ENCODE assay signal across 21 cellular contexts in the genomic region with DNA sequence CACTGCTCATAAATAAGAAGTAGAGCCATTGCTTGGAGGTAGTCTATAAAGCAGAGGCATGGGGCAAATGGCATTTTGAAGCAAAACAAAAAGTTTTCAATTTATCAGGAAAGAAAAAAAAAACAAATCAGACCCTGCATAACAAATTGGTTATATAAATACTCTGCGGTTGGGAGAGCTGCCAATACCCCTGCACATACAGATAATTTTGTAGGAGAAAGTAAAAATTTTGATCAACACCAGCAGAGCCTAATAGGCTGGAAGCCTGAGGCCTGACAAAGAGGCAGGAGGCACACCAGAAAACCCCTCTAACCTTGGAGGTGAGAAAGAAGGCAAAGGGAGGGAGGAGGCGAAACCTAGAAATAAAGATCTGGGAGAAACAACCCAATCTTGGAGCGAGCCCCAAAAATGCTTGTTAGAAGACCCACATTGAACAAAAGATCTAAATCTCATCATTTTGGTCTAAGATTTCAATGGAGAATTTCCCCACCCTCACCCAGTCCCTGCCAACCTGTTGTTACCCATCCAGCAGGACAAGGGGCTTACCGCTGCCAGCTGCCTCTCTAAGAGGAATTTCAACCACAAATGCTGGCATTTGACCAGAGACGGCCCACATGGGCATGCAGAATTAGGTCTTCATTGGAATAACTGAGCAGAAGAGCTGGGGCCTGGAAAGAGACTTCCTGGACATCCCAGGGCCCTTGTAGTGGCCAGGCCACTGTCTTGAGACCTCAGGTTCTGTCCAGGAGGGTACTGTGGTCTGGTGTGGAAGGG. TPM values are rescaled to one million over a fixed set of nuclear protein-coding genes. Genes with fewer than 3 reads are reported as not detected.
A peak's percentile ranks its signal among the peaks of the same experiment; 100 is the strongest.
DNase-seq lines count a peak whose midpoint lies in the region; ATAC-seq, FAIRE-seq and TF ChIP-seq lines count a peak whose summit lies in the region.
"Had no signal": no experiment of that assay in that cellular context is flagged by ENCODE, and none has a peak within 500 bp of the region (broad histone marks: within the 10 kb centered on the region; RNA-seq: fewer than 3 reads in every experiment).

No MANE protein-coding gene starts in this region.

- intact Hi-C loops in pancreas (cut with DNase I) = no loop called here

- peaks cover 65% of the 10 kb centered on the region for H3K27me3 Mint-ChIP-seq in GM23338 (ENCODE audit: insufficient read depth, low read depth, poor library complexity)
- peaks cover 92% of the 10 kb centered on the region for H3K27me3 Mint-ChIP-seq in nephron progenitor cell (ENCODE audit: low read depth, poor library complexity)

- H3K9me2 ChIP-seq in GM23338 (ENCODE audit: insufficient read depth) = peaks cover 15% of the 10 kb centered on the region; the same call in 1 of the 2 replicates

- POLR2A ChIA-PET in H1 (lab: Charles Lee; ENCODE audit: partially characterized antibody) = no interaction called here

- peaks cover 14% of the 10 kb centered on the region for H3K9me3 Mint-ChIP-seq in GM23338
- H3K9me3 Mint-ChIP-seq in nephron progenitor cell = peaks cover 16% of the 10 kb centered on the region

- H2BK15ac ChIP-seq in H1 (ENCODE audit: low read length) = no peak overlapping the region

- no peak overlapping the region for H4K5ac ChIP-seq in H1 (ENCODE audit: insufficient read length, low read depth, low read length)

- no peak overlapping the region for H4K91ac ChIP-seq in H1 (replicated peaks; ENCODE audit: insufficient read length, low read length)

- no peak for TF ChIP-seq POLR2A in H1 (IDR thresholded peaks at IDR 0.05; ENCODE audit: control extremely low read depth in 1 of 2, low read depth in 2 of 2, low read length in 2 of 2)

- H2AFZ ChIP-seq in GM23338 (no peak overlapping the region), H1 (ENCODE audit: low read length) (no peak overlapping the region)

- CTCF ChIA-PET in H1 (lab: Charles Lee; ENCODE audit: partially characterized antibody) = no interaction called here

- no peak for TF ChIP-seq CTCF in GM23338 (conservative IDR thresholded peaks at IDR 0.05; ENCODE audit: low read depth in 2 of 2)
- no peak for TF ChIP-seq CTCF in H1 (IDR thresholded peaks at IDR 0.05; ENCODE audit: control extremely low read depth in 1 of 3, insufficient read depth in 1 of 3, low read depth in 1 of 3, low read length in 3 of 3)
- no peak for TF ChIP-seq CTCF in pancreas (IDR thresholded peaks at IDR 0.05)
- no peak for TF ChIP-seq CTCF in nephron progenitor cell (IDR thresholded peaks at IDR 0.05)

- H3K14ac ChIP-seq in H1 (ENCODE audit: insufficient read length) = no peak overlapping the region

- H3K4ac ChIP-seq in H1 (replicated peaks; ENCODE audit: insufficient read length, low read depth, low read length) = no peak overlapping the region

- no peak overlapping the region for H3K23ac ChIP-seq in H1 (ENCODE audit: insufficient read length)

- no peak for ATAC-seq in GM23338
- ATAC-seq in pancreas = peak in 3 of 4 donors; percentile 22 to 55 (median 24)
- no peak for ATAC-seq in HG02678 (IDR thresholded peaks at IDR 0.05; ENCODE audit: unreplicated experiment)
- ATAC-seq: A549 had no signal

- H3K27me3 ChIP-seq in GM23338 (ENCODE audit: insufficient read depth) = peaks cover 71% of the 10 kb centered on the region
- H3K27me3 ChIP-seq in H1 (replicated peaks in 1 of 4; ENCODE audit: control insufficient read depth in 3 of 4, extremely low read depth in 1 of 4, insufficient read depth in 3 of 4, low read length in 3 of 4) = peaks cover 30 to 55% (median 50%) of the 10 kb centered on the region in 4 experiments
- no peaks in the 10 kb centered on the region for H3K27me3 ChIP-seq in pancreas

- H3K4me3 Mint-ChIP-seq in GM23338 = 0 out of 3 replicates have a peak overlapping the region, but pooled peaks have one; percentile 4
- no peak overlapping the region for H3K4me3 Mint-ChIP-seq in nephron progenitor cell
- H3K4me3 Mint-ChIP-seq: CD4-positive, alpha-beta memory T cell; H9; IgD-negative memory B cell had no signal

- H3K4me1 Mint-ChIP-seq in GM23338 = peaks cover 51% of the 10 kb centered on the region
- H3K4me1 Mint-ChIP-seq in nephron progenitor cell = no peaks in the 10 kb centered on the region
- H3K4me1 Mint-ChIP-seq: CD4-positive, alpha-beta memory T cell; IgD-negative memory B cell had no signal

- H2AK5ac ChIP-seq in H1 (ENCODE audit: low read depth, low read length) = no peak overlapping the region

- no peaks in the 10 kb centered on the region; the same call in 1 of the 2 replicates for H3K36me3 ChIP-seq in GM23338 (ENCODE audit: insufficient read depth)
- no peaks in the 10 kb centered on the region for H3K36me3 ChIP-seq in H1 (ENCODE audit: control insufficient read depth in 2 of 4, insufficient read depth in 4 of 4, low read length in 3 of 4)
- no peaks in the 10 kb centered on the region for H3K36me3 ChIP-seq in pancreas
- H3K36me3 ChIP-seq: BLaER1 had no signal

- no peak overlapping the region for H2BK120ac ChIP-seq in H1 (replicated peaks; ENCODE audit: low read depth, low read length)

- H3K9ac ChIP-seq in H1 (replicated peaks in 1 of 4; ENCODE audit: extremely low read depth in 1 of 4, low read depth in 3 of 4, low read length in 3 of 4) = no peak overlapping the region
- H3K9ac ChIP-seq: BLaER1 had no signal

- H3K27ac Mint-ChIP-seq in GM23338 = no peak overlapping the region
- H3K27ac Mint-ChIP-seq in nephron progenitor cell = no peak overlapping the region
- H3K27ac Mint-ChIP-seq: CD4-positive, alpha-beta memory T cell; H9; IgD-negative memory B cell had no signal

- H3K9me3 ChIP-seq in H1 (ENCODE audit: insufficient read depth in 2 of 2, low read depth in 1 of 2, low read length in 1 of 2) (0 out of 4 replicates have a peak, but pooled peaks cover 0 to 3% of the 10 kb centered on the region in 2 experiments), pancreas (no peaks in the 10 kb centered on the region)

- 0 out of 2 replicates have a peak, but pooled peaks cover 7% of the 10 kb centered on the region for H3F3A ChIP-seq in GM23338 (replicated peaks; ENCODE audit: low read depth)

- H3K4me1 ChIP-seq in GM23338 (ENCODE audit: insufficient read depth) (peaks cover 54% of the 10 kb centered on the region), H1 (replicated peaks in 1 of 4; ENCODE audit: control insufficient read depth in 3 of 4, insufficient read depth in 4 of 4, low read length in 3 of 4) (peaks cover 8 to 23% (median 16%) of the 10 kb centered on the region in 4 experiments), pancreas (no peaks in the 10 kb centered on the region)
- H3K4me1 ChIP-seq: A549 had no signal

- H3K36me3 Mint-ChIP-seq in GM23338 (ENCODE audit: low read depth) = peaks cover 6% of the 10 kb centered on the region
- no peaks in the 10 kb centered on the region for H3K36me3 Mint-ChIP-seq in nephron progenitor cell (ENCODE audit: low read depth)
- H3K36me3 Mint-ChIP-seq: CD4-positive, alpha-beta memory T cell; IgD-negative memory B cell had no signal

- H4K20me1 ChIP-seq in GM23338 (replicated peaks; ENCODE audit: insufficient read depth) (0 out of 2 replicates have a peak, but pooled peaks cover 18% of the 10 kb centered on the region), H1 (replicated peaks in 1 of 2; ENCODE audit: control insufficient read depth in 1 of 2, insufficient read depth in 2 of 2, low read length in 2 of 2) (peaks cover 0 to 6% of the 10 kb centered on the region in 2 experiments)

- no peak for FAIRE-seq in H1 (lab: Jason Lieb, UNC)
- FAIRE-seq in pancreas (lab: Jason Lieb, UNC) = no peak
- FAIRE-seq: A549, GM12891, GM18507, HTR-8/SVneo had no signal

- no peak overlapping the region for H4K8ac ChIP-seq in H1 (ENCODE audit: extremely low read depth, insufficient read depth, low read length)

- no peaks in the 10 kb centered on the region for H3K79me1 ChIP-seq in H1 (ENCODE audit: low read depth, low read length)

- H2BK12ac ChIP-seq in H1 (ENCODE audit: low read depth, low read length) = no peak overlapping the region

- no peak for TF ChIP-seq EP300 in H1 (IDR thresholded peaks at IDR 0.05; ENCODE audit: borderline replicate concordance in 1 of 2, low read depth in 2 of 2, low read length in 2 of 2)

- peak overlapping the region; percentile 10; the same call in 1 of the 2 replicates for H3K4me3 ChIP-seq in GM23338
- no peak overlapping the region; a peak in 1 of 8 replicates for H3K4me3 ChIP-seq in H1 (ENCODE audit: extremely low read depth in 1 of 4, insufficient read depth in 2 of 4, low read depth in 3 of 4, low read length in 4 of 4)
- no peak overlapping the region for H3K4me3 ChIP-seq in pancreas
- H3K4me3 ChIP-seq: A549, BLaER1 had no signal

- H3K79me2 ChIP-seq in GM23338 (replicated peaks; ENCODE audit: insufficient read depth) = no peaks in the 10 kb centered on the region
- no peaks in the 10 kb centered on the region for H3K79me2 ChIP-seq in H1 (ENCODE audit: control insufficient read depth in 1 of 2, insufficient read depth in 2 of 2, low read length in 2 of 2)

- H3K4me2 ChIP-seq in GM23338 (peak overlapping the region; percentile 68), H1 (ENCODE audit: insufficient read depth in 1 of 2, low read depth in 2 of 2, low read length in 2 of 2) (peak overlapping the region; percentile 20 to 43; a peak in 2 of 4 replicates)
- H3K4me2 ChIP-seq: A549, BLaER1 had no signal

- DNase-seq in GM23338 (ENCODE audit: low spot score) (no peak), NCI-H2029 treated with DMSO at 0.1 percent for 48 hours (lab: John Stamatoyannopoulos, UW) (peak; percentile 71), H1 (ENCODE audit: low read depth in 1 of 2, low spot score in 2 of 2) (no peak), pancreas (no peak), nephron progenitor cell (no peak), SW 1271 (lab: John Stamatoyannopoulos, UW) (no peak)
- no peak for DNase-seq in activated effector memory CD4-positive, alpha-beta T cell treated with Interleukin-2 at 50 U/mL for 16 hours
- DNase-seq: CD4-positive, alpha-beta memory T cell; DMS153; H9; Kasumi-1; NCI-H1092 treated with DMSO at 0.1 percent for 48 hours; NCI-H2227 treated with DMSO at 0.1 percent for 48 hours; NCI-H524 had no signal

- H3K23me2 ChIP-seq in H1 (ENCODE audit: low read depth, low read length) = no peaks in the 10 kb centered on the region; the same call in 1 of the 2 replicates

- TF ChIP-seq RAD21 in H1 (IDR thresholded peaks at IDR 0.05 in 1 of 2, conservative IDR thresholded peaks at IDR 0.05 in 1 of 2; ENCODE audit: low read depth in 2 of 2, low read length in 2 of 2) = no peak

- H2BK20ac ChIP-seq in H1 (ENCODE audit: low read length) = no peak overlapping the region

- no peak overlapping the region for H3K56ac ChIP-seq in H1 (replicated peaks; ENCODE audit: insufficient read length, low read depth, low read length)

- H3K18ac ChIP-seq in H1 (ENCODE audit: extremely low read depth, low read length) = no peak overlapping the region

- H3K27ac ChIP-seq in GM23338 (ENCODE audit: low read depth) (no peak overlapping the region), H1 (ENCODE audit: low read depth, low read length) (no peak overlapping the region), pancreas (no peak overlapping the region)
- H3K27ac ChIP-seq: A549, BLaER1 had no signal

- WGBS in H1 (ENCODE audit: extremely low coverage in 1 of 2, insufficient coverage in 1 of 2, insufficient read length in 1 of 2, insufficient replicate concordance in 2 of 2, low coverage in 1 of 2, low lambda C conversion rate in 2 of 2, missing lambda C conversion rate in 1 of 2), 2 experiments = 74% methylated on average over 5 of the region's 5 CpGs; no CpG with 5 or more reads in 1 of the 2 experiments
- 62 to 72% methylated on average over 5 of the region's 5 CpGs for WGBS in pancreas, 2 donors

- H2BK5ac ChIP-seq in H1 (ENCODE audit: low read depth, low read length) = no peak overlapping the region

RNA-seq across cellular contexts. Expression of a gene that starts 28.4 kb away (rescaled TPM):
- total RNA-seq in GM23338 (2014; rRNA removed; shearing (Covaris generic)) = not detected in 2 replicates
- not detected in 2 replicates for polyA plus RNA-seq in GM23338 (2016; fragmentation: Nextera tagmentation; extraction: Ambion mirVana)
- 0.34 TPM in 1 of 2 replicates, not detected in the other for total RNA-seq in H1 (2021; fragmentation: NEBNext Ultra II Directional; extraction: Animal tissue kit (Norgen Biotek cat#: 25700))
- polyA plus RNA-seq in H1 (2011; rRNA removed) = 0.09 TPM in 1 of 2 replicates, not detected in the other
- polyA plus RNA-seq in H1 (2011; cell fraction: cytosol; rRNA removed) = not detected
- 0.04 TPM for polyA plus RNA-seq in H1 (2011; cell fraction: nucleus; rRNA removed)
- 0.06 to 0.12 TPM (median 0.09 TPM) in 3 of 4 replicates, not detected in the other for polyA plus RNA-seq in H1 (2012, experiment 1 of 2)
- 0.12 TPM for polyA plus RNA-seq in H1 (2012, experiment 2 of 2)
- polyA plus RNA-seq in H1 (2013, experiment 1 of 2) = 0.28 TPM
- polyA plus RNA-seq in H1 (2013, experiment 2 of 2) = 0.31 TPM
- not detected in 2 replicates for polyA minus RNA-seq in H1 (2011; rRNA and poly(A)+ RNA removed)
- not detected for polyA minus RNA-seq in H1 (2011; cell fraction: cytosol; rRNA and poly(A)+ RNA removed)
- polyA minus RNA-seq in H1 (2011; cell fraction: nucleus; rRNA and poly(A)+ RNA removed) = not detected
- 10 to 100 TPM; 14.2 to 30.1 (median 18.3) TPM for total RNA-seq in pancreas
- polyA plus RNA-seq in pancreas = 10 to 100 TPM; 15.6 to 30.4 TPM
- total RNA-seq: CD4-positive, alpha-beta memory T cell; H9 had no signal
- polyA plus RNA-seq: CD4-positive, alpha-beta memory T cell; IgD-negative memory B cell had no signal

Comparison
In these comparisons a context has a peak if more than half of its experiments do, and no peak if none do; other contexts are left out.
1. ATAC-seq: peak in pancreas (3 of 4); none in GM23338 (single experiment) and HG02678 (single experiment).
2. RNA of a gene that starts 28.4 kb away (total RNA-seq): 14.2 to 30.1 TPM in pancreas; 0.34 TPM in H1 and not detected in GM23338; every median in the first group is over 10 times any median in the second.